ENCODE assay signal across 1 cellular context in genomic region chr9:124277420-124277819, GRCh38.
TF ChIP-seq lines count a peak whose summit lies in the region.

No MANE protein-coding gene starts in this region.

TF ChIP-seq in IMR-90, 13 proteins besides CTCF, POLR2A, EP300 and RAD21 (continued from another document):
- TF ChIP-seq USF2 (IDR thresholded peaks at IDR 0.05; ENCODE audit: low read depth, low read length) (no peak), SMC3 (IDR thresholded peaks at IDR 0.05; ENCODE audit: low read depth, low read length) (no peak), RCOR1 (IDR thresholded peaks at IDR 0.05; ENCODE audit: insufficient replicate concordance, low read length) (no peak)
TF ChIP-seq in IMR-90: peak in this region for 0.
